Comparison of ENCODE assay signal across 8 cellular contexts in genomic region chr2:191696001-191696400, GRCh38. TPM values are rescaled to one million over a fixed set of nuclear protein-coding genes. Genes with fewer than 3 reads are reported as not detected.
A peak's percentile ranks its signal among the peaks of the same experiment; 100 is the strongest.
DNase-seq lines count a peak whose midpoint lies in the region; ATAC-seq and TF ChIP-seq lines count a peak whose summit lies in the region.

No MANE protein-coding gene starts in this region.

- H3K4me2 ChIP-seq in DND-41 (ENCODE audit: insufficient read depth, low read length) = no peak overlapping the region
- H3K4me2 ChIP-seq in neuronal stem cell (ENCODE audit: insufficient read depth, low read length, poor library complexity, severe bottlenecking) = no peak overlapping the region

- H2BK5ac ChIP-seq in neuronal stem cell (ENCODE audit: low read length) = no peak overlapping the region

- no peak overlapping the region for H2AK5ac ChIP-seq in neuronal stem cell (ENCODE audit: low read depth, low read length)

- no peak overlapping the region for H2BK15ac ChIP-seq in neuronal stem cell (ENCODE audit: low read length)

- no peak overlapping the region for H3K18ac ChIP-seq in neuronal stem cell (ENCODE audit: low read length)

- H4K8ac ChIP-seq in neuronal stem cell (ENCODE audit: low read depth, low read length) = no peak overlapping the region

- 0 out of 2 replicates have a peak, but pooled peaks cover 6% of the 10 kb centered on the region for H4K20me1 ChIP-seq in DND-41 (ENCODE audit: insufficient read depth, low read length)

- H3K9ac ChIP-seq in DND-41 (ENCODE audit: low read depth, low read length) = no peak overlapping the region
- no peak overlapping the region for H3K9ac ChIP-seq in neuronal stem cell (ENCODE audit: low read depth, low read length, poor library complexity)

- no peak overlapping the region for H3K4ac ChIP-seq in neuronal stem cell (ENCODE audit: low read length)

- no peak overlapping the region for H4K91ac ChIP-seq in neuronal stem cell (ENCODE audit: low read depth, low read length, poor library complexity)

- H3K4me1 ChIP-seq in DND-41 (ENCODE audit: insufficient read depth, low read length) = no peaks in the 10 kb centered on the region
- no peaks in the 10 kb centered on the region for H3K4me1 ChIP-seq in neuronal stem cell (ENCODE audit: control insufficient read depth in 2 of 2, insufficient read depth in 1 of 2, low read depth in 1 of 2, low read length in 2 of 2)

- H3K79me2 ChIP-seq in DND-41 (ENCODE audit: insufficient read depth, low read length) = no peaks in the 10 kb centered on the region

- ATAC-seq in DND-41 (ENCODE audit: insufficient read depth, low read depth) = peak; percentile 13; the same call in 2 of the 3 replicates
- ATAC-seq in esophagus mucosa = peak; percentile 28
- ATAC-seq in GM18870 (IDR thresholded peaks at IDR 0.05; ENCODE audit: unreplicated experiment) = no peak
- no peak for ATAC-seq in GM21717 (IDR thresholded peaks at IDR 0.05; ENCODE audit: unreplicated experiment)
- no peak for ATAC-seq in HG02981 (IDR thresholded peaks at IDR 0.05; ENCODE audit: unreplicated experiment)

- no peaks in the 10 kb centered on the region for H3K36me3 ChIP-seq in DND-41 (ENCODE audit: insufficient read depth, low read length)
- no peaks in the 10 kb centered on the region for H3K36me3 ChIP-seq in neuronal stem cell (replicated peaks in 1 of 2; ENCODE audit: control insufficient read depth in 2 of 2, insufficient read depth in 2 of 2, low read length in 2 of 2)

- no peak for TF ChIP-seq CTCF in DND-41 (IDR thresholded peaks at IDR 0.05; ENCODE audit: borderline replicate concordance, extremely low read depth, low read length, poor library complexity, severe bottlenecking)

- H2AFZ ChIP-seq in DND-41 (ENCODE audit: low read depth, low read length) = no peak overlapping the region
- peak overlapping the region; percentile 51 for H2AFZ ChIP-seq in neuronal stem cell (ENCODE audit: low read length)

- H2BK120ac ChIP-seq in neuronal stem cell (ENCODE audit: low read depth, low read length) = no peak overlapping the region

- no peaks in the 10 kb centered on the region for H3K9me3 ChIP-seq in DND-41 (ENCODE audit: insufficient read depth, low read length, severe bottlenecking)
- H3K9me3 ChIP-seq in neuronal stem cell (replicated peaks in 1 of 2; ENCODE audit: control insufficient read depth in 2 of 2, insufficient read depth in 1 of 2, low read depth in 1 of 2, low read length in 2 of 2) = no peaks in the 10 kb centered on the region

- no peak overlapping the region for H3K14ac ChIP-seq in neuronal stem cell (ENCODE audit: low read length)

- no peak for DNase-seq in DND-41
- peak; percentile 16 for DNase-seq in NCI-H69 (lab: John Stamatoyannopoulos, UW)
- DNase-seq in neuronal stem cell (ENCODE audit: low spot score) = no peak
- DNase-seq in NCI-H345 treated with DMSO at 0.1 percent for 48 hours (lab: John Stamatoyannopoulos, UW; ENCODE audit: unreplicated experiment) = no peak

- H3K79me1 ChIP-seq in neuronal stem cell (ENCODE audit: low read depth, low read length) = no peaks in the 10 kb centered on the region

- no peak overlapping the region for H3K23ac ChIP-seq in neuronal stem cell (ENCODE audit: low read depth, low read length, poor library complexity)

- no peak overlapping the region for H3K4me3 ChIP-seq in DND-41 (ENCODE audit: low read depth in 1 of 2, low read length in 2 of 2)
- no peak overlapping the region for H3K4me3 ChIP-seq in neuronal stem cell (ENCODE audit: low read length in 2 of 2)

- peaks cover 2% of the 10 kb centered on the region for H3K27me3 ChIP-seq in DND-41 (ENCODE audit: insufficient read depth, low read length, poor library complexity)
- H3K27me3 ChIP-seq in neuronal stem cell (ENCODE audit: control insufficient read depth in 3 of 3, insufficient read depth in 3 of 3, low read depth in 1 of 3, low read length in 3 of 3) = no peaks in the 10 kb centered on the region

- no peak overlapping the region for H2BK12ac ChIP-seq in neuronal stem cell (ENCODE audit: low read length)

- H3K27ac ChIP-seq in DND-41 (ENCODE audit: low read length) (no peak overlapping the region), neuronal stem cell (replicated peaks; ENCODE audit: low read length) (no peak overlapping the region)

RNA-seq across cellular contexts. Expression of gene NABP1, which starts 18.1 kb away (rescaled TPM):
- 32.8 TPM for total RNA-seq in esophagus mucosa
- 0.91 TPM for polyA plus RNA-seq in neuronal stem cell (2013, experiment 1 of 2)
- polyA plus RNA-seq in neuronal stem cell (2013, experiment 2 of 2) = 1.2 TPM

Comparison
In these comparisons a context has a peak if more than half of its experiments do, and no peak if none do; other contexts are left out.
1. ATAC-seq: peak in DND-41 (single experiment) and esophagus mucosa (single experiment); none in GM18870 (single experiment), GM21717 (single experiment) and HG02981 (single experiment).